ENCODE assay signal across 1 cellular context in genomic region chr11:70460959-70461358, GRCh38.
TF ChIP-seq lines count a peak whose summit lies in the region.

No MANE protein-coding gene starts in this region.

TF ChIP-seq in H1, 55 proteins besides CTCF, POLR2A, EP300 and RAD21 (continued from another document):
- no peak for TF ChIP-seq PHF8 (conservative IDR thresholded peaks at IDR 0.05; ENCODE audit: low read depth, low read length)
- TF ChIP-seq CHD7 (IDR thresholded peaks at IDR 0.05; ENCODE audit: insufficient replicate concordance, low read length), result no peak
- TF ChIP-seq KDM5A (IDR thresholded peaks at IDR 0.05; ENCODE audit: low read length), result no peak
- no peak for TF ChIP-seq KDM4A (IDR thresholded peaks at IDR 0.05; ENCODE audit: low read depth, low read length, severe bottlenecking)
- no peak for TF ChIP-seq SP1 (IDR thresholded peaks at IDR 0.05; ENCODE audit: low read depth, low read length)
- TF ChIP-seq SAP30 (IDR thresholded peaks at IDR 0.05; ENCODE audit: insufficient read depth, insufficient replicate concordance, low read length), result no peak
- no peak for TF ChIP-seq POU5F1 (IDR thresholded peaks at IDR 0.05; ENCODE audit: low read depth, low read length)
- TF ChIP-seq RBBP5 (IDR thresholded peaks at IDR 0.05; ENCODE audit: borderline replicate concordance, low read depth, low read length), result no peak
- TF ChIP-seq POLR2AphosphoS5 (IDR thresholded peaks at IDR 0.05; ENCODE audit: low read depth, low read length), result no peak
- no peak for TF ChIP-seq EZH2 (IDR thresholded peaks at IDR 0.05; ENCODE audit: low read depth, low read length, severe bottlenecking)
- no peak for TF ChIP-seq ATF3 (IDR thresholded peaks at IDR 0.05; ENCODE audit: insufficient read depth, low read depth, low read length)
- no peak for TF ChIP-seq GABPA (IDR thresholded peaks at IDR 0.05; ENCODE audit: borderline replicate concordance, insufficient read depth, low read length)
- no peak for TF ChIP-seq USF2 (IDR thresholded peaks at IDR 0.05; ENCODE audit: low read length)
- no peak for TF ChIP-seq SIRT6 (IDR thresholded peaks at IDR 0.05; ENCODE audit: low read length)
- no peak for TF ChIP-seq SP4 (IDR thresholded peaks at IDR 0.05; ENCODE audit: low read length)
- no peak for TF ChIP-seq TAF7 (optimal IDR thresholded peaks at IDR 0.05; ENCODE audit: borderline replicate concordance, low read depth, low read length)
- TF ChIP-seq CTBP2 (IDR thresholded peaks at IDR 0.05; ENCODE audit: borderline replicate concordance, insufficient read depth, insufficient read length, low read length), result no peak
